10 cellular contexts compared by ENCODE assay signal in the genomic region with DNA sequence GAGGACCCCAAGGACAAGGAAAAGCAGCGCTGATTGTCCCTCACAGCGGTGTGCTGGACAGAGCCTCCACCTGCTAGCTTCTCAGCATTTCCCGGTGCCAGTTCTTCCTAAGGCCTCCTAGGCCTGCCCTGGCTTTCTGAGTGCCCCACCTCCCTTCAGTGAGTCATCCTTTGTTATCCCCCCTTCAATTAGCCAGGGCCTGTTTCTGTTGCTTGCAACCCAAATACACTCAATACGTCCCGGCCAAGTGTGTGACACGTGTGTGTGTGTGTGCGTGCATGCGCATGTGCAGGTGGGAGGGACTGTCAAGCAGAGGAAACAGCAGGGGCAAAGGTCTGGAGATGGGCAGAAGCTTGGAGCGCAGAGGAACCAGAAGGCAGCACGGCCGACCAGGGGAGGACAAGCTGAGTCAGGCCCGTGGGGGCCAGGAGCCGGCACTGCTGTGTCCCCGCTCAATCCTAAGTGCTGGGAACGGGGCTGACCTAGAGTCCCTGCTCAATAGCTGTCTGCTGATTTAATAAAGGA.
DNase-seq lines count a peak whose midpoint lies in the region; ATAC-seq and TF ChIP-seq lines count a peak whose summit lies in the region.
"Had no signal": no experiment of that assay in that cellular context is flagged by ENCODE, and none has a peak within 500 bp of the region (broad histone marks: within the 10 kb centered on the region; RNA-seq: fewer than 3 reads in every experiment).

No MANE protein-coding gene starts in this region.

- no peak for TF ChIP-seq POLR2A in lower leg skin (IDR thresholded peaks at IDR 0.05)

- no peak for ATAC-seq in GM19324 (IDR thresholded peaks at IDR 0.05; ENCODE audit: low FRiP score, unreplicated experiment)

- H3K4me1 ChIP-seq in BLaER1: peaks cover 41% of the 10 kb centered on the region

- peak overlapping the region; percentile 78 for H3K27ac ChIP-seq in BLaER1
- H3K27ac ChIP-seq: RWPE1 had no signal

- H3K36me3 ChIP-seq in BLaER1: no peaks in the 10 kb centered on the region

- H3K36me3 Mint-ChIP-seq in nephron progenitor cell (ENCODE audit: low read depth): peaks cover 47% of the 10 kb centered on the region

- no peaks in the 10 kb centered on the region for H3K27me3 Mint-ChIP-seq in nephron progenitor cell (ENCODE audit: low read depth, poor library complexity)
- H3K27me3 Mint-ChIP-seq: naive B cell had no signal

- H3K4me3 Mint-ChIP-seq in nephron progenitor cell: no peak overlapping the region
- H3K4me3 Mint-ChIP-seq: naive B cell had no signal

- H3K9ac ChIP-seq in BLaER1: peak overlapping the region; percentile 62

- peaks cover 11% of the 10 kb centered on the region for H3K4me1 Mint-ChIP-seq in nephron progenitor cell

- peak overlapping the region; percentile 71 for H3K27ac Mint-ChIP-seq in nephron progenitor cell

- H4K20me1 ChIP-seq in BLaER1: no peaks in the 10 kb centered on the region

- intact Hi-C loops in lower leg skin (cut with DNase I; ENCODE audit: low total_unique reads): no loop called here

- DNase-seq in NCI-H146 treated with DMSO at 0.1 percent for 48 hours (lab: John Stamatoyannopoulos, UW; ENCODE audit: unreplicated experiment): peak; percentile 25
- peak; percentile 96 for DNase-seq in dermis blood vessel endothelial cell
- no peak for DNase-seq in nephron progenitor cell
- DNase-seq in NCI-H2107 (lab: John Stamatoyannopoulos, UW): no peak
- DNase-seq in lower leg skin (ENCODE audit: low spot score in 2 of 2): no peak
- no peak for DNase-seq in NCI-H1092 (lab: John Stamatoyannopoulos, UW)
- DNase-seq: naive B cell had no signal

- no peak overlapping the region for H3K4me3 ChIP-seq in BLaER1
- no peak overlapping the region for H3K4me3 ChIP-seq in lower leg skin (ENCODE audit: low read depth, poor library complexity, severe bottlenecking)

- H3K9me3 ChIP-seq in BLaER1: peaks cover 8% of the 10 kb centered on the region; the same call in 1 of the 2 replicates

- H3K4me2 ChIP-seq in BLaER1: peak overlapping the region; percentile 77

- H3K27me3 ChIP-seq in BLaER1: no peaks in the 10 kb centered on the region; the same call in 1 of the 2 replicates

- H3K9me3 Mint-ChIP-seq in nephron progenitor cell: peaks cover 4% of the 10 kb centered on the region

- TF ChIP-seq CTCF in nephron progenitor cell (IDR thresholded peaks at IDR 0.05) (no peak), lower leg skin (IDR thresholded peaks at IDR 0.05) (no peak)

- 83% methylated on average over 15 of the region's 15 CpGs for WGBS in lower leg skin, 2 donors

Comparison
In these comparisons a context has a peak if more than half of its experiments do, and no peak if none do; other contexts are left out.
1. DNase-seq: peak in NCI-H146 treated with DMSO at 0.1 percent for 48 hours (single experiment) and dermis blood vessel endothelial cell (single experiment); none in nephron progenitor cell (single experiment), NCI-H2107 (single experiment), lower leg skin (0 of 2) and NCI-H1092 (single experiment).